In genomic region chr16:55647798-55648197, GRCh38 we compare ENCODE assay signal across 20 cellular contexts. TPM values are rescaled to one million over a fixed set of nuclear protein-coding genes. Genes with fewer than 3 reads are reported as not detected.
"Had no signal": no experiment of that assay in that cellular context is flagged by ENCODE, and none has a peak within 500 bp of the region (broad histone marks: within the 10 kb centered on the region; RNA-seq: fewer than 3 reads in every experiment).

No MANE protein-coding gene starts in this region.

- H3K36me3 Mint-ChIP-seq: activated naive CD8-positive, alpha-beta T cell treated with anti-CD3 and anti-CD28 coated beads for 36 hours; WTC11 had no signal

- H3K36me3 ChIP-seq: esophagus muscularis mucosa, upper lobe of left lung had no signal

- ATAC-seq: left colon; sciatic nerve; stimulated activated naive CD8-positive, alpha-beta T cell treated with anti-CD3 and anti-CD28 coated beads, Interleukin-15, amount 100 ng/mL, for 72 hours; WTC11 had no signal

- H3K9me3 Mint-ChIP-seq: activated CD4-positive, alpha-beta T cell treated with anti-CD3 and anti-CD28 coated beads, Interleukin-2, amount 10 ng/mL, durations not matched to agents 24 days and 14 days; neural crest cell; stimulated activated naive CD8-positive, alpha-beta T cell treated with anti-CD3 and anti-CD28 coated beads, Interleukin-15, amount 100 ng/mL, for 72 hours had no signal

- H3K4me1 Mint-ChIP-seq: activated CD4-positive, alpha-beta T cell treated with anti-CD3 and anti-CD28 coated beads, Interleukin-2, amount 10 ng/mL, durations not matched to agents 24 days and 14 days; activated naive CD8-positive, alpha-beta T cell treated with anti-CD3 and anti-CD28 coated beads for 36 hours; neural crest cell; stimulated activated naive CD8-positive, alpha-beta T cell treated with anti-CD3 and anti-CD28 coated beads, Interleukin-15, amount 100 ng/mL, for 72 hours had no signal

- H3K9me3 ChIP-seq: esophagus muscularis mucosa, testis, upper lobe of left lung had no signal

- H3K27me3 Mint-ChIP-seq: activated naive CD8-positive, alpha-beta T cell treated with anti-CD3 and anti-CD28 coated beads for 36 hours had no signal

- H3K27ac Mint-ChIP-seq: activated CD4-positive, alpha-beta T cell treated with anti-CD3 and anti-CD28 coated beads, Interleukin-2, amount 10 ng/mL, durations not matched to agents 24 days and 14 days; activated naive CD8-positive, alpha-beta T cell treated with anti-CD3 and anti-CD28 coated beads for 36 hours; stimulated activated naive CD8-positive, alpha-beta T cell treated with anti-CD3 and anti-CD28 coated beads, Interleukin-15, amount 100 ng/mL, for 72 hours; WTC11 had no signal

- H3K27me3 ChIP-seq: testis, upper lobe of left lung had no signal

- DNase-seq: activated CD4-positive, alpha-beta T cell treated with anti-CD3 and anti-CD28 coated beads, Interleukin-2, amount 10 ng/mL, durations not matched to agents 24 days and 14 days; activated CD8-positive, alpha-beta memory T cell treated with anti-CD3 and anti-CD28 coated beads, Interleukin-2, amount 50 U/mL, for 48 hours; activated naive CD8-positive, alpha-beta T cell treated with anti-CD3 and anti-CD28 coated beads for 36 hours; cerebellar nuclear complex; head of caudate nucleus; left colon; midbrain; stimulated activated naive CD8-positive, alpha-beta T cell treated with anti-CD3 and anti-CD28 coated beads, Interleukin-15, amount 100 ng/mL, for 72 hours; SW 1271; testis; upper lobe of left lung had no signal

- H3K27ac ChIP-seq: esophagus muscularis mucosa, testis, upper lobe of left lung had no signal

- H3K4me1 ChIP-seq: esophagus muscularis mucosa, testis, upper lobe of left lung had no signal

- H3K4me3 Mint-ChIP-seq: activated CD4-positive, alpha-beta T cell treated with anti-CD3 and anti-CD28 coated beads, Interleukin-2, amount 10 ng/mL, durations not matched to agents 24 days and 14 days; activated naive CD8-positive, alpha-beta T cell treated with anti-CD3 and anti-CD28 coated beads for 36 hours; neural crest cell; stimulated activated naive CD8-positive, alpha-beta T cell treated with anti-CD3 and anti-CD28 coated beads, Interleukin-15, amount 100 ng/mL, for 72 hours; WTC11 had no signal

- H3K4me3 ChIP-seq: esophagus muscularis mucosa, lung, testis, upper lobe of left lung had no signal

RNA-seq across cellular contexts. Expression of gene SLC6A2, which starts 8.0 kb away (rescaled TPM):
- total RNA-seq: activated CD4-positive, alpha-beta T cell treated with anti-CD3 and anti-CD28 coated beads, Interleukin-2, amount 10 ng/mL, durations not matched to agents 24 days and 14 days; activated naive CD8-positive, alpha-beta T cell treated with anti-CD3 and anti-CD28 coated beads for 36 hours; myocyte; neural crest cell; osteocyte; pulmonary artery endothelial cell; T-helper 2 cell treated with Interferon-gamma antibody and Interleukin-4, amounts not matched to agents 100 ng/mL and 5 ng/mL, for 36 hours had no signal
